In the genomic region with DNA sequence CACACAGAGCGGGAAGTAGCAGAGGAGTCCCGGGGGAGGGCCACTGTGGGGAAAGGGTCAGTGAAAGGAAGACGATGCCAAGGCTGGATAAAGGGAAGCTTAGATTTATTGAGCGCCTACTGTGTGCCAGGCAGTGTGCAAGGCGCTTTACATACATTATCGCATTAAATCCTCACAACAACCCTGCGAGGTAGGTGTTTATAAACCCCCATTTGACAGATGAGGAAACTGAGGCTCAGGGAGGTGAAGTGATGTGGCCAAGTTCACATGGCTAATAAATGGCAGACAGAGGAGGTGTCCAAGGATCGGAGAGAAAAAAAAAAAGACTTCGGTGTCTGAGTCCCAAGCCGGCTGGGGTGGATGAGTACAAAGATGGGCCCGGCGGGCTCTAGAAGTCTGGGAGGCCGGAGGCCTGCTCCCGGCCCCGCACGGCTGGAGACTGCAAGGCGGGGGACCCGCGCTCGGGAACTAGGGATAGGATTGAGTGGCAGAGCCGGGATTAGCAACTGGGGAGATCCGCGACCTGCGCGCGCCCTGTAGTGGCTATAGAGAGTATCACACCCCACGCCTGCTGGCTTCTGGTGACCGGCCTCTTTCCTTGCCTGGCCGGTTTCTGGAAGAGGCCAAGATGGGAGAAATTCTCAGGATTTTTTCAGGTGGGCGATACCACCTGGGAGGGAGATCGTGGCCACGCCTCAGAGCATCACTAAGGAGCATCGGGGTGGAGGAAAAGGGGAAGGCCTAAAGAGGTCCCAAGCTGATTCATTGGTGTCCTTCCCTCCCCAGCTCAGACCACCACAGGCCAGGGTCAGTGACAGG, we compare ENCODE assay signal across 8 cellular contexts. TPM values are rescaled to one million over a fixed set of nuclear protein-coding genes. Genes with fewer than 3 reads are reported as not detected.
A peak's percentile ranks its signal among the peaks of the same experiment; 100 is the strongest.
DNase-seq lines count a peak whose midpoint lies in the region; ATAC-seq and TF ChIP-seq lines count a peak whose summit lies in the region.

No MANE protein-coding gene starts in this region.

- peaks cover 17% of the 10 kb centered on the region for H3K4me1 Mint-ChIP-seq in Calu3 (ENCODE audit: low read depth, unreplicated experiment)
- peaks cover 30 to 36% of the 10 kb centered on the region in 2 donors for H3K4me1 Mint-ChIP-seq in natural killer cell treated with Interleukin-12 subunit alpha and Interleukin-12 subunit beta and Interleukin-15 and Interleukin-18, amount 100 ng/mL, for 72 hours (ENCODE audit: low read depth in 2 of 2)

- ATAC-seq in HG02642 (IDR thresholded peaks at IDR 0.05; ENCODE audit: poor library complexity, unreplicated experiment) (peak; percentile 28), HG02610 (IDR thresholded peaks at IDR 0.05; ENCODE audit: unreplicated experiment) (no peak), GM18502 (IDR thresholded peaks at IDR 0.05; ENCODE audit: poor library complexity, unreplicated experiment) (no peak)
- ATAC-seq in natural killer cell treated with Interleukin-12 subunit alpha and Interleukin-12 subunit beta and Interleukin-15 and Interleukin-18, amount 100 ng/mL, for 72 hours = peak in 1 of 2 donors; percentile 72

- H3K36me3 Mint-ChIP-seq in Calu3 (ENCODE audit: insufficient read depth, unreplicated experiment) = peaks cover 5% of the 10 kb centered on the region
- H3K36me3 Mint-ChIP-seq in natural killer cell treated with Interleukin-12 subunit alpha and Interleukin-12 subunit beta and Interleukin-15 and Interleukin-18, amount 100 ng/mL, for 72 hours = no peaks in the 10 kb centered on the region

- H3K27ac Mint-ChIP-seq in Calu3 (ENCODE audit: unreplicated experiment) = no peak overlapping the region
- no peak overlapping the region for H3K27ac Mint-ChIP-seq in natural killer cell treated with Interleukin-12 subunit alpha and Interleukin-12 subunit beta and Interleukin-15 and Interleukin-18, amount 100 ng/mL, for 72 hours

- intact Hi-C loops in Calu3 (cut with micrococcal nuclease; ENCODE audit: unreplicated experiment) = loop anchor here (5.0 kb wide), 1 partner anchor 143 kb away; a partner anchor contains a TSS

- BruUV-seq in Calu3 (replicated peaks; lab: Mats Ljungman, UMichigan) = no TSS peak

- H3K9me3 Mint-ChIP-seq in Calu3 (ENCODE audit: low read depth, unreplicated experiment) = no peaks in the 10 kb centered on the region
- H3K9me3 Mint-ChIP-seq in natural killer cell treated with Interleukin-12 subunit alpha and Interleukin-12 subunit beta and Interleukin-15 and Interleukin-18, amount 100 ng/mL, for 72 hours = no peaks in the 10 kb centered on the region

- CTCF ChIA-PET in Calu3 (lab: Charles Lee) = no interaction called here

- no peak for TF ChIP-seq CTCF in Calu3 (IDR thresholded peaks at IDR 0.05; ENCODE audit: unreplicated experiment)

- peak; percentile 80 for DNase-seq in Calu3
- peak; percentile 63 for DNase-seq in NCI-H510A (lab: John Stamatoyannopoulos, UW)
- DNase-seq in activated CD8-positive, alpha-beta memory T cell treated with anti-CD3 and anti-CD28 coated beads, Interleukin-2, amount 50 U/mL, for 4 hours = peak; percentile 53
- peak; percentile 71 for DNase-seq in fibroblast of gingiva (ENCODE audit: low read depth)
- peak; percentile 64 for DNase-seq in natural killer cell treated with Interleukin-12 subunit alpha and Interleukin-12 subunit beta and Interleukin-15 and Interleukin-18, amount 100 ng/mL, for 72 hours (ENCODE audit: low spot score)

- H3K4me3 Mint-ChIP-seq in Calu3 (ENCODE audit: low read depth, unreplicated experiment) = peak overlapping the region; percentile 64
- H3K4me3 Mint-ChIP-seq in natural killer cell treated with Interleukin-12 subunit alpha and Interleukin-12 subunit beta and Interleukin-15 and Interleukin-18, amount 100 ng/mL, for 72 hours = peak overlapping the region; percentile 26

- H3K27me3 Mint-ChIP-seq in Calu3 (ENCODE audit: unreplicated experiment) = peaks cover 44% of the 10 kb centered on the region
- peaks cover 37% of the 10 kb centered on the region in 2 donors for H3K27me3 Mint-ChIP-seq in natural killer cell treated with Interleukin-12 subunit alpha and Interleukin-12 subunit beta and Interleukin-15 and Interleukin-18, amount 100 ng/mL, for 72 hours

RNA-seq across cellular contexts. Expression of a gene that starts 3.9 kb away (rescaled TPM):
- 0.12 and 0.21 TPM in 2 replicates for total RNA-seq in Calu3 (2022)
- 1 to 10 TPM in 1 of 2 donors, under 1 TPM in 1; 0.48 to 1.1 TPM for total RNA-seq in natural killer cell treated with Interleukin-12 subunit alpha and Interleukin-12 subunit beta and Interleukin-15 and Interleukin-18, amount 100 ng/mL, for 72 hours

RNA-seq across cellular contexts. Expression of a gene that starts 17.1 kb away (rescaled TPM):
- total RNA-seq in Calu3 (2022) = not detected in 2 replicates
- total RNA-seq in natural killer cell treated with Interleukin-12 subunit alpha and Interleukin-12 subunit beta and Interleukin-15 and Interleukin-18, amount 100 ng/mL, for 72 hours = not detected

RNA-seq across cellular contexts. Expression of a gene that starts 23.3 kb away (rescaled TPM):
- total RNA-seq in Calu3 (2022) = 34.2 and 36.9 TPM in 2 replicates
- 10 to 100 TPM; 63.4 to 70.3 TPM for total RNA-seq in natural killer cell treated with Interleukin-12 subunit alpha and Interleukin-12 subunit beta and Interleukin-15 and Interleukin-18, amount 100 ng/mL, for 72 hours

RNA-seq across cellular contexts. Expression of a gene that starts 23.7 kb away (rescaled TPM):
- total RNA-seq in Calu3 (2022) = 0.73 TPM in 1 of 2 replicates, not detected in the other
- total RNA-seq in natural killer cell treated with Interleukin-12 subunit alpha and Interleukin-12 subunit beta and Interleukin-15 and Interleukin-18, amount 100 ng/mL, for 72 hours = under 1 TPM in 1 of 2 donors, not detected in 1; 0.50 TPM

RNA-seq across cellular contexts. Expression of a gene that starts 38.0 kb away (rescaled TPM):
- total RNA-seq in Calu3 (2022) = 142 and 164 TPM in 2 replicates
- total RNA-seq in natural killer cell treated with Interleukin-12 subunit alpha and Interleukin-12 subunit beta and Interleukin-15 and Interleukin-18, amount 100 ng/mL, for 72 hours = 100 to 1,000 TPM; 125 to 156 TPM
